Comparison of ENCODE assay signal across 11 cellular contexts in genomic region chr1:19074902-19075721, GRCh38.
DNase-seq lines count a peak whose midpoint lies in the region; ATAC-seq and TF ChIP-seq lines count a peak whose summit lies in the region.
"Had no signal": no experiment of that assay in that cellular context is flagged by ENCODE, and none has a peak within 500 bp of the region (broad histone marks: within the 10 kb centered on the region; RNA-seq: fewer than 3 reads in every experiment).

No MANE protein-coding gene starts in this region.

- H3K36me3 ChIP-seq in right atrium auricular region, result peaks cover 76% of the 10 kb centered on the region

- ATAC-seq in activated CD8-positive, alpha-beta T cell treated with anti-CD3 and anti-CD28 coated beads, Interleukin-2, amount 10 ng/mL, durations not matched to agents 7 days and 5 days, result no peak

- peaks cover 0 to 35% of the 10 kb centered on the region in 2 donors for H3K4me1 ChIP-seq in right atrium auricular region

- peaks cover 64% of the 10 kb centered on the region for H3K36me3 Mint-ChIP-seq in activated CD8-positive, alpha-beta T cell treated with anti-CD3 and anti-CD28 coated beads, Interleukin-2, amount 10 ng/mL, durations not matched to agents 7 days and 5 days (ENCODE audit: low read depth)
- H3K36me3 Mint-ChIP-seq in stimulated activated naive CD8-positive, alpha-beta T cell treated with anti-CD3 and anti-CD28 coated beads, Interleukin-15, Interleukin-2, amounts not matched to agents 100 ng/mL and 50 ng/mL, for 24 hours (ENCODE audit: low read depth), result peaks cover 67% of the 10 kb centered on the region
- peaks cover 35 to 67% (median 46%) of the 10 kb centered on the region in 3 donors for H3K36me3 Mint-ChIP-seq in immature natural killer cell

- POLR2A ChIA-PET in activated CD8-positive, alpha-beta T cell treated with anti-CD3 and anti-CD28 coated beads, Interleukin-2, amount 10 ng/mL, durations not matched to agents 7 days and 5 days (lab: Charles Lee), result interaction anchor here (1.0 to 1.8 kb wide), 3 partner anchors 146 to 177 kb away, joined by 3 to 6 read pairs (median 4); partner anchors contain the start of genes EMC1 and MRTO4

- peak overlapping the region; percentile 78 for H3K27ac Mint-ChIP-seq in activated CD8-positive, alpha-beta T cell treated with anti-CD3 and anti-CD28 coated beads, Interleukin-2, amount 10 ng/mL, durations not matched to agents 7 days and 5 days
- H3K27ac Mint-ChIP-seq in stimulated activated naive CD8-positive, alpha-beta T cell treated with anti-CD3 and anti-CD28 coated beads, Interleukin-15, Interleukin-2, amounts not matched to agents 100 ng/mL and 50 ng/mL, for 24 hours, result peak overlapping the region; percentile 64
- peak overlapping the region in 1 of 6 donors; percentile 20 for H3K27ac Mint-ChIP-seq in immature natural killer cell

- H3K27me3 Mint-ChIP-seq in activated CD8-positive, alpha-beta T cell treated with anti-CD3 and anti-CD28 coated beads, Interleukin-2, amount 10 ng/mL, durations not matched to agents 7 days and 5 days (ENCODE audit: low read depth), result peaks cover 6% of the 10 kb centered on the region
- H3K27me3 Mint-ChIP-seq in stimulated activated naive CD8-positive, alpha-beta T cell treated with anti-CD3 and anti-CD28 coated beads, Interleukin-15, Interleukin-2, amounts not matched to agents 100 ng/mL and 50 ng/mL, for 24 hours, result no peaks in the 10 kb centered on the region
- H3K27me3 Mint-ChIP-seq in immature natural killer cell (ENCODE audit: low read depth in 3 of 3), result peaks cover 0 to 3% (median 2%) of the 10 kb centered on the region in 3 donors

- H3K27ac ChIP-seq in right atrium auricular region, result peak overlapping the region; percentile 45 to 73
- H3K27ac ChIP-seq: 22Rv1, GM23248 had no signal

- CTCF ChIA-PET in activated CD8-positive, alpha-beta T cell treated with anti-CD3 and anti-CD28 coated beads, Interleukin-2, amount 10 ng/mL, durations not matched to agents 7 days and 5 days (lab: Charles Lee), result interaction anchor here (0.7 to 7.2 kb wide), 14 partner anchors 14 to 200 kb away, joined by 3 to 48 read pairs (median 7); partner anchors contain the start of gene ALDH4A1

- no peaks in the 10 kb centered on the region for H3K9me3 Mint-ChIP-seq in activated CD8-positive, alpha-beta T cell treated with anti-CD3 and anti-CD28 coated beads, Interleukin-2, amount 10 ng/mL, durations not matched to agents 7 days and 5 days (ENCODE audit: insufficient read depth)
- no peaks in the 10 kb centered on the region for H3K9me3 Mint-ChIP-seq in stimulated activated naive CD8-positive, alpha-beta T cell treated with anti-CD3 and anti-CD28 coated beads, Interleukin-15, Interleukin-2, amounts not matched to agents 100 ng/mL and 50 ng/mL, for 24 hours
- H3K9me3 Mint-ChIP-seq in immature natural killer cell, result no peaks in the 10 kb centered on the region

- H3K4me3 Mint-ChIP-seq in activated CD8-positive, alpha-beta T cell treated with anti-CD3 and anti-CD28 coated beads, Interleukin-2, amount 10 ng/mL, durations not matched to agents 7 days and 5 days, result no peak overlapping the region
- H3K4me3 Mint-ChIP-seq in stimulated activated naive CD8-positive, alpha-beta T cell treated with anti-CD3 and anti-CD28 coated beads, Interleukin-15, Interleukin-2, amounts not matched to agents 100 ng/mL and 50 ng/mL, for 24 hours, result no peak overlapping the region
- H3K4me3 Mint-ChIP-seq in immature natural killer cell, result no peak overlapping the region

- no peaks in the 10 kb centered on the region for H3K27me3 ChIP-seq in right atrium auricular region
- H3K27me3 ChIP-seq: MG63 had no signal

- H3K4me3 ChIP-seq in right atrium auricular region, result no peak overlapping the region
- H3K4me3 ChIP-seq: GM23248, MG63 had no signal

- TF ChIP-seq CTCF in right atrium auricular region (IDR thresholded peaks at IDR 0.05), result no peak

- H3K9me3 ChIP-seq in right atrium auricular region, result no peaks in the 10 kb centered on the region
- H3K9me3 ChIP-seq: MG63 had no signal

- H3K4me1 Mint-ChIP-seq in activated CD8-positive, alpha-beta T cell treated with anti-CD3 and anti-CD28 coated beads, Interleukin-2, amount 10 ng/mL, durations not matched to agents 7 days and 5 days (ENCODE audit: low read depth), result peaks cover 34% of the 10 kb centered on the region
- peaks cover 29% of the 10 kb centered on the region for H3K4me1 Mint-ChIP-seq in stimulated activated naive CD8-positive, alpha-beta T cell treated with anti-CD3 and anti-CD28 coated beads, Interleukin-15, Interleukin-2, amounts not matched to agents 100 ng/mL and 50 ng/mL, for 24 hours (ENCODE audit: low read depth)
- H3K4me1 Mint-ChIP-seq in immature natural killer cell, result peaks cover 11 to 19% of the 10 kb centered on the region in 2 donors

- peak; percentile 22 for DNase-seq in NCI-H1092 treated with DMSO at 0.1 percent for 48 hours (lab: John Stamatoyannopoulos, UW)
- DNase-seq in NCI-H1092 (lab: John Stamatoyannopoulos, UW), result no peak
- no peak for DNase-seq in activated CD8-positive, alpha-beta T cell treated with anti-CD3 and anti-CD28 coated beads, Interleukin-2, amount 10 ng/mL, durations not matched to agents 7 days and 5 days
- DNase-seq in right atrium auricular region (ENCODE audit: low spot score), result no peak
- no peak for DNase-seq in NCI-H146 (lab: John Stamatoyannopoulos, UW)
- no peak for DNase-seq in immature natural killer cell
- no peak for DNase-seq in stimulated activated naive CD4-positive, alpha-beta T cell treated with Interleukin-2 at 50 U/mL for 16 hours (lab: John Stamatoyannopoulos, UW)
- DNase-seq: GM23248, MG63 had no signal
